Comparison of ENCODE assay signal across 29 cellular contexts in genomic region chr18:34805117-34805882, GRCh38.
"Had no signal": no experiment of that assay in that cellular context is flagged by ENCODE, and none has a peak within 500 bp of the region (broad histone marks: within the 10 kb centered on the region; RNA-seq: fewer than 3 reads in every experiment).

No MANE protein-coding gene starts in this region.

- ATAC-seq: esophagus mucosa; gastroesophageal sphincter; heart left ventricle; left colon; left ventricle myocardium superior; lower lobe of right lung; sciatic nerve; stimulated activated effector memory CD8-positive, alpha-beta T cell treated with anti-CD3 and anti-CD28 coated beads, Interleukin-12 subunit alpha, Interleukin-12 subunit beta, amount 100 ng/mL, for 72 hours had no signal

- H3K27ac ChIP-seq: epithelial cell of prostate, heart left ventricle, lower lobe of right lung, neutrophil, parathyroid adenoma, stomach, tibial artery had no signal

- H3K4me3 ChIP-seq: gastroesophageal sphincter, heart left ventricle, lower lobe of right lung, smooth muscle cell, stomach, tibial artery had no signal

- H3K36me3 ChIP-seq: gastroesophageal sphincter, lower lobe of right lung, neutrophil, stomach, tibial artery had no signal

- H3K9me3 Mint-ChIP-seq: central memory CD8-positive, alpha-beta T cell; endodermal cell; naive thymus-derived CD8-positive, alpha-beta T cell; neural crest cell; stimulated activated effector memory CD8-positive, alpha-beta T cell treated with anti-CD3 and anti-CD28 coated beads, Interleukin-12 subunit alpha, Interleukin-12 subunit beta, amount 100 ng/mL, for 72 hours; type B pancreatic cell had no signal

- DNase-seq: effector CD8-positive, alpha-beta T cell; endodermal cell; foreskin fibroblast; heart left ventricle; hippocampal formation; islet precursor cell; kidney glomerular epithelial cell; left colon; left ventricle myocardium superior; lower lobe of right lung; naive thymus-derived CD8-positive, alpha-beta T cell; stimulated activated CD4-positive, alpha-beta T cell treated with anti-CD3 and anti-CD28 coated beads, Interleukin-12 subunit alpha, Interleukin-12 subunit beta, amount 100 ng/mL, for 4 hours; stimulated activated CD4-positive, alpha-beta T cell treated with anti-CD3 and anti-CD28 coated beads, Interleukin-1b, Interleukin-23, amount 100 ng/mL, for 48 hours; stimulated activated CD4-positive, alpha-beta T cell treated with anti-CD3 and anti-CD28 coated beads, Interleukin-4, amount 100 ng/mL, for 24 hours; stimulated activated naive CD4-positive, alpha-beta T cell treated with Interleukin-2 at 50 U/mL for 16 hours; stomach; tibial artery had no signal

- H3K27me3 Mint-ChIP-seq: progenitor cell of endocrine pancreas, type B pancreatic cell had no signal

- H3K27ac Mint-ChIP-seq: endodermal cell; progenitor cell of endocrine pancreas; stimulated activated effector memory CD8-positive, alpha-beta T cell treated with anti-CD3 and anti-CD28 coated beads, Interleukin-12 subunit alpha, Interleukin-12 subunit beta, amount 100 ng/mL, for 72 hours; type B pancreatic cell had no signal

- H3K4me3 Mint-ChIP-seq: central memory CD8-positive, alpha-beta T cell; endodermal cell; naive thymus-derived CD8-positive, alpha-beta T cell; neural crest cell; stimulated activated effector memory CD8-positive, alpha-beta T cell treated with anti-CD3 and anti-CD28 coated beads, Interleukin-12 subunit alpha, Interleukin-12 subunit beta, amount 100 ng/mL, for 72 hours; type B pancreatic cell had no signal

- H3K9me3 ChIP-seq: gastroesophageal sphincter, heart left ventricle, lower lobe of right lung, neutrophil, stomach, tibial artery had no signal

- H3K36me3 Mint-ChIP-seq: naive thymus-derived CD8-positive, alpha-beta T cell; stimulated activated effector memory CD8-positive, alpha-beta T cell treated with anti-CD3 and anti-CD28 coated beads, Interleukin-12 subunit alpha, Interleukin-12 subunit beta, amount 100 ng/mL, for 72 hours; type B pancreatic cell had no signal

- H3K4me1 ChIP-seq: lower lobe of right lung, parathyroid adenoma had no signal

- H3K4me1 Mint-ChIP-seq: central memory CD8-positive, alpha-beta T cell; stimulated activated effector memory CD8-positive, alpha-beta T cell treated with anti-CD3 and anti-CD28 coated beads, Interleukin-12 subunit alpha, Interleukin-12 subunit beta, amount 100 ng/mL, for 72 hours had no signal

- H3K27me3 ChIP-seq: gastroesophageal sphincter, heart left ventricle, neutrophil, stomach, tibial artery had no signal
